In genomic region chr2:234847364-234847635, GRCh38 we compare ENCODE assay signal across 30 cellular contexts.
"Had no signal": no experiment of that assay in that cellular context is flagged by ENCODE, and none has a peak within 500 bp of the region (broad histone marks: within the 10 kb centered on the region; RNA-seq: fewer than 3 reads in every experiment).

No MANE protein-coding gene starts in this region.

- H3K4me1 ChIP-seq: ascending aorta, breast epithelium had no signal

- H3K36me3 ChIP-seq: ascending aorta, breast epithelium, WERI-Rb-1 had no signal

- H3K9me3 Mint-ChIP-seq: activated CD4-positive, alpha-beta memory T cell treated with anti-CD3 and anti-CD28 coated beads for 36 hours; activated CD4-positive, alpha-beta T cell treated with anti-CD3 and anti-CD28 coated beads, Interleukin-2, amount 10 ng/mL, durations not matched to agents 24 days and 14 days; activated naive CD4-positive, alpha-beta T cell treated with anti-CD3 and anti-CD28 coated beads, Interleukin-2, amount 10 ng/mL, durations not matched to agents 7 days and 5 days; activated naive CD4-positive, alpha-beta T cell treated with anti-CD3 and anti-CD28 coated beads, Interleukin-2, amount 50 U/mL, for 72 hours; activated naive CD8-positive, alpha-beta T cell treated with anti-CD3 and anti-CD28 coated beads, Interleukin-2, amount 10 ng/mL, durations not matched to agents 7 days and 5 days; activated T-cell treated with anti-CD3 and anti-CD28 coated beads, Interleukin-2, amount 50 U/mL, for 24 hours; activated T-cell treated with anti-CD3 and anti-CD28 coated beads, Interleukin-2, amount 50 U/mL, for 72 hours; central memory CD8-positive, alpha-beta T cell; endodermal cell; T-helper 2 cell treated with Interferon-gamma antibody and Interleukin-4, amounts not matched to agents 5 μg/mL and 100 μg/mL, for 36 hours had no signal

- H3K4me3 ChIP-seq: ascending aorta, breast epithelium, coronary artery, dorsolateral prefrontal cortex had no signal

- ATAC-seq: activated CD4-positive, CD25-positive, alpha-beta regulatory T cell treated with anti-CD3 and anti-CD28 coated beads, Interleukin-2, amount 50 U/mL, for 24 hours; activated naive CD4-positive, alpha-beta T cell treated with anti-CD3 and anti-CD28 coated beads, Interleukin-2, amount 50 U/mL, for 72 hours; activated T-cell treated with anti-CD3 and anti-CD28 coated beads, Interleukin-2, amount 50 U/mL, for 72 hours; esophagus mucosa; T-helper 17 cell had no signal

- H3K4me3 Mint-ChIP-seq: activated B cell treated with CpG ODN at 0.5 μM for 24 hours; activated CD4-positive, alpha-beta memory T cell treated with anti-CD3 and anti-CD28 coated beads for 36 hours; activated CD4-positive, alpha-beta T cell treated with anti-CD3 and anti-CD28 coated beads, Interleukin-2, amount 10 ng/mL, durations not matched to agents 24 days and 14 days; activated naive CD4-positive, alpha-beta T cell treated with anti-CD3 and anti-CD28 coated beads, Interleukin-2, amount 10 ng/mL, durations not matched to agents 7 days and 5 days; activated naive CD8-positive, alpha-beta T cell treated with anti-CD3 and anti-CD28 coated beads, Interleukin-2, amount 10 ng/mL, durations not matched to agents 7 days and 5 days; activated T-cell treated with anti-CD3 and anti-CD28 coated beads, Interleukin-2, amount 50 U/mL, for 24 hours; activated T-cell treated with anti-CD3 and anti-CD28 coated beads, Interleukin-2, amount 50 U/mL, for 72 hours; brain; central memory CD8-positive, alpha-beta T cell; dendritic cell treated with granulocyte-macrophage colony-stimulating factor and Interleukin-4, amounts not matched to agents 40 ng/mL and 50 ng/mL, for 4 days; endodermal cell; T-helper 17 cell; T-helper 2 cell treated with Interferon-gamma antibody and Interleukin-4, amounts not matched to agents 5 μg/mL and 100 μg/mL, for 36 hours had no signal

- H3K27ac ChIP-seq: ascending aorta, breast epithelium, coronary artery, dorsolateral prefrontal cortex, WERI-Rb-1 had no signal

- H3K36me3 Mint-ChIP-seq: activated CD4-positive, alpha-beta memory T cell treated with anti-CD3 and anti-CD28 coated beads for 36 hours; activated naive CD4-positive, alpha-beta T cell treated with anti-CD3 and anti-CD28 coated beads, Interleukin-2, amount 10 ng/mL, durations not matched to agents 7 days and 5 days; activated naive CD4-positive, alpha-beta T cell treated with anti-CD3 and anti-CD28 coated beads, Interleukin-2, amount 50 U/mL, for 72 hours; activated naive CD8-positive, alpha-beta T cell treated with anti-CD3 and anti-CD28 coated beads, Interleukin-2, amount 10 ng/mL, durations not matched to agents 7 days and 5 days; brain had no signal

- H3K27ac Mint-ChIP-seq: activated B cell treated with CpG ODN at 0.5 μM for 24 hours; activated CD4-positive, alpha-beta memory T cell treated with anti-CD3 and anti-CD28 coated beads for 36 hours; activated CD4-positive, alpha-beta T cell treated with anti-CD3 and anti-CD28 coated beads, Interleukin-2, amount 10 ng/mL, durations not matched to agents 24 days and 14 days; activated naive CD4-positive, alpha-beta T cell treated with anti-CD3 and anti-CD28 coated beads, Interleukin-2, amount 10 ng/mL, durations not matched to agents 7 days and 5 days; activated naive CD4-positive, alpha-beta T cell treated with anti-CD3 and anti-CD28 coated beads, Interleukin-2, amount 50 U/mL, for 72 hours; activated naive CD8-positive, alpha-beta T cell treated with anti-CD3 and anti-CD28 coated beads, Interleukin-2, amount 10 ng/mL, durations not matched to agents 7 days and 5 days; activated T-cell treated with anti-CD3 and anti-CD28 coated beads, Interleukin-2, amount 50 U/mL, for 24 hours; activated T-cell treated with anti-CD3 and anti-CD28 coated beads, Interleukin-2, amount 50 U/mL, for 72 hours; dendritic cell treated with granulocyte-macrophage colony-stimulating factor and Interleukin-4, amounts not matched to agents 40 ng/mL and 50 ng/mL, for 4 days; endodermal cell; T-helper 17 cell; T-helper 2 cell treated with Interferon-gamma antibody and Interleukin-4, amounts not matched to agents 5 μg/mL and 100 μg/mL, for 36 hours had no signal

- H3K4me1 Mint-ChIP-seq: activated CD4-positive, alpha-beta T cell treated with anti-CD3 and anti-CD28 coated beads, Interleukin-2, amount 10 ng/mL, durations not matched to agents 24 days and 14 days; activated naive CD4-positive, alpha-beta T cell treated with anti-CD3 and anti-CD28 coated beads, Interleukin-2, amount 10 ng/mL, durations not matched to agents 7 days and 5 days; activated naive CD8-positive, alpha-beta T cell treated with anti-CD3 and anti-CD28 coated beads, Interleukin-2, amount 10 ng/mL, durations not matched to agents 7 days and 5 days; central memory CD8-positive, alpha-beta T cell; T-helper 17 cell had no signal

- H3K27me3 ChIP-seq: ascending aorta, breast epithelium, dorsolateral prefrontal cortex had no signal

- H3K9me3 ChIP-seq: ascending aorta, breast epithelium had no signal

- DNase-seq: activated B cell treated with CpG ODN at 0.5 μM for 24 hours; activated CD4-positive, alpha-beta memory T cell treated with anti-CD3 and anti-CD28 coated beads for 36 hours; activated CD4-positive, alpha-beta T cell treated with anti-CD3 and anti-CD28 coated beads, Interleukin-2, amount 10 ng/mL, durations not matched to agents 24 days and 14 days; activated CD8-positive, alpha-beta memory T cell treated with anti-CD3 and anti-CD28 coated beads, Interleukin-2, amount 50 U/mL, for 48 hours; activated gamma-delta T cell; activated naive CD4-positive, alpha-beta T cell; activated naive CD4-positive, alpha-beta T cell treated with anti-CD3 and anti-CD28 coated beads, Interleukin-2, amount 10 ng/mL, durations not matched to agents 7 days and 5 days; activated naive CD8-positive, alpha-beta T cell treated with anti-CD3 and anti-CD28 coated beads, Interleukin-2, amount 10 ng/mL, durations not matched to agents 7 days and 5 days; activated T-cell treated with anti-CD3 and anti-CD28 coated beads for 4 hours; activated T-cell treated with anti-CD3 and anti-CD28 coated beads, Interleukin-2, amount 50 U/mL, for 24 hours; activated T-cell treated with anti-CD3 and anti-CD28 coated beads, Interleukin-2, amount 50 U/mL, for 72 hours; dorsolateral prefrontal cortex; effector memory CD4-positive, alpha-beta T cell; endodermal cell; foreskin fibroblast; glutamatergic neuron; T-helper 1 cell; T-helper 17 cell; T1000; WERI-Rb-1 had no signal

- H3K27me3 Mint-ChIP-seq: activated CD4-positive, alpha-beta T cell treated with anti-CD3 and anti-CD28 coated beads, Interleukin-2, amount 10 ng/mL, durations not matched to agents 24 days and 14 days; dendritic cell treated with granulocyte-macrophage colony-stimulating factor and Interleukin-4, amounts not matched to agents 40 ng/mL and 50 ng/mL, for 4 days had no signal
